ENCODE assay signal across 15 cellular contexts in genomic region chr17:66951605-66951953, GRCh38. TPM values are rescaled to one million over a fixed set of nuclear protein-coding genes. Genes with fewer than 3 reads are reported as not detected.
DNase-seq lines count a peak whose midpoint lies in the region; ATAC-seq and TF ChIP-seq lines count a peak whose summit lies in the region.
"Had no signal": no experiment of that assay in that cellular context is flagged by ENCODE, and none has a peak within 500 bp of the region (broad histone marks: within the 10 kb centered on the region; RNA-seq: fewer than 3 reads in every experiment).

No MANE protein-coding gene starts in this region.

- H3K9me3 ChIP-seq in Caco-2 (peaks cover 10% of the 10 kb centered on the region; the same call in 1 of the 2 replicates), endodermal cell (ENCODE audit: control insufficient read depth, low read length) (peaks cover 7% of the 10 kb centered on the region)
- H3K9me3 ChIP-seq in CD4-positive, alpha-beta T cell (ENCODE audit: control insufficient read depth, low read length), result no peaks in the 10 kb centered on the region
- H3K9me3 ChIP-seq: pancreas had no signal

- CTCF ChIA-PET in Caco-2 (lab: Charles Lee), result interaction anchor here (0.6 to 1.2 kb wide), 7 partner anchors 12 to 175 kb away, joined by 3 to 5 read pairs (median 4); partner anchors contain the start of gene CACNG4
- CTCF ChIA-PET in CD4-positive, alpha-beta T cell (lab: Charles Lee), result no interaction called here

- H3K27me3 ChIP-seq in Caco-2 (replicated peaks; ENCODE audit: control insufficient read depth, insufficient read depth, low read length), result no peaks in the 10 kb centered on the region
- peaks cover under 1% of the 10 kb centered on the region for H3K27me3 ChIP-seq in endodermal cell (ENCODE audit: control insufficient read depth, insufficient read depth, low read length, poor library complexity, severe bottlenecking)
- H3K27me3 ChIP-seq in CD4-positive, alpha-beta T cell (ENCODE audit: control insufficient read depth, insufficient read depth, low read length), result peaks cover 3% of the 10 kb centered on the region
- H3K27me3 ChIP-seq: pancreas had no signal

- H3K27ac ChIP-seq in endodermal cell (ENCODE audit: low read depth, low read length), result no peak overlapping the region
- no peak overlapping the region for H3K27ac ChIP-seq in CD4-positive, alpha-beta T cell (ENCODE audit: low read depth, low read length)

- H3K4me3 Mint-ChIP-seq in Caco-2 (ENCODE audit: unreplicated experiment), result peak overlapping the region; percentile 72
- H3K4me3 Mint-ChIP-seq in endodermal cell, result no peak overlapping the region
- no peak overlapping the region for H3K4me3 Mint-ChIP-seq in osteocyte (ENCODE audit: unreplicated experiment)
- no peak overlapping the region for H3K4me3 Mint-ChIP-seq in CD4-positive, alpha-beta T cell
- H3K4me3 Mint-ChIP-seq: activated CD4-positive, alpha-beta T cell treated with anti-CD3 and anti-CD28 coated beads, Interleukin-2, amount 10 ng/mL, durations not matched to agents 24 days and 14 days; activated T-cell treated with anti-CD3 and anti-CD28 coated beads, Interleukin-2, amount 50 U/mL, for 4 hours; T-helper 17 cell had no signal

- no peak for ATAC-seq in GM18511 (IDR thresholded peaks at IDR 0.05; ENCODE audit: unreplicated experiment)
- no peak for ATAC-seq in CD4-positive, alpha-beta T cell (ENCODE audit: poor library complexity)
- ATAC-seq: activated T-cell treated with anti-CD3 and anti-CD28 coated beads, Interleukin-2, amount 50 U/mL, for 4 hours; T-helper 17 cell had no signal

- TF ChIP-seq CTCF in Caco-2 (IDR thresholded peaks at IDR 0.05; ENCODE audit: insufficient read depth in 1 of 2, low read depth in 1 of 2, low read length in 1 of 2, severe bottlenecking in 1 of 2, unreplicated experiment in 1 of 2) (no peak), endodermal cell (conservative IDR thresholded peaks at IDR 0.05) (no peak), osteocyte (IDR thresholded peaks at IDR 0.05) (no peak)
- TF ChIP-seq CTCF in CD4-positive, alpha-beta T cell (IDR thresholded peaks at IDR 0.05), result no peak

- H3K9ac ChIP-seq in endodermal cell (ENCODE audit: extremely low read depth, low read length, poor library complexity, severe bottlenecking), result no peak overlapping the region

- WGBS in endodermal cell (ENCODE audit: insufficient coverage in 1 of 2, insufficient read length in 1 of 2), 2 experiments, result 67 to 88% methylated on average over 1 to 4 of the region's 4 CpGs

- peaks cover 35% of the 10 kb centered on the region for H3K4me1 Mint-ChIP-seq in Caco-2 (ENCODE audit: low read depth, unreplicated experiment)
- H3K4me1 Mint-ChIP-seq in endodermal cell, result peaks cover 9% of the 10 kb centered on the region
- peaks cover 19% of the 10 kb centered on the region for H3K4me1 Mint-ChIP-seq in osteocyte (ENCODE audit: unreplicated experiment)
- H3K4me1 Mint-ChIP-seq in CD4-positive, alpha-beta T cell (ENCODE audit: low read depth), result no peaks in the 10 kb centered on the region
- H3K4me1 Mint-ChIP-seq: activated CD4-positive, alpha-beta T cell treated with anti-CD3 and anti-CD28 coated beads, Interleukin-2, amount 10 ng/mL, durations not matched to agents 24 days and 14 days had no signal

- intact Hi-C loops in Caco-2 (cut with micrococcal nuclease; ENCODE audit: unreplicated experiment), result no loop called here
- intact Hi-C loops in CD4-positive, alpha-beta T cell (cut with DNase I, micrococcal nuclease), result no loop called here

- TSS peak; percentile 84 for BruUV-seq in Caco-2 (replicated peaks; lab: Mats Ljungman, UMichigan)

- H3K27me3 Mint-ChIP-seq in Caco-2 (ENCODE audit: insufficient read depth, unreplicated experiment) (no peaks in the 10 kb centered on the region), endodermal cell (ENCODE audit: insufficient read depth) (peaks cover 6% of the 10 kb centered on the region), osteocyte (ENCODE audit: unreplicated experiment) (no peaks in the 10 kb centered on the region)
- H3K27me3 Mint-ChIP-seq in CD4-positive, alpha-beta T cell, result peaks cover 34% of the 10 kb centered on the region

- H3K36me3 ChIP-seq in Caco-2 (ENCODE audit: control insufficient read depth, insufficient read depth, low read length) (no peaks in the 10 kb centered on the region), endodermal cell (ENCODE audit: control insufficient read depth, insufficient read depth, low read length) (no peaks in the 10 kb centered on the region)
- H3K36me3 ChIP-seq: pancreas had no signal

- H3K4me3 ChIP-seq in Caco-2 (ENCODE audit: low read depth, low read length) (no peak overlapping the region), endodermal cell (ENCODE audit: low read length) (no peak overlapping the region)
- H3K4me3 ChIP-seq: K562, pancreas had no signal

- H3K9me3 Mint-ChIP-seq in Caco-2 (ENCODE audit: unreplicated experiment) (peaks cover 17% of the 10 kb centered on the region), endodermal cell (peaks cover 15% of the 10 kb centered on the region), osteocyte (ENCODE audit: unreplicated experiment) (peaks cover 7% of the 10 kb centered on the region)
- no peaks in the 10 kb centered on the region for H3K9me3 Mint-ChIP-seq in CD4-positive, alpha-beta T cell
- H3K9me3 Mint-ChIP-seq: activated CD4-positive, alpha-beta T cell treated with anti-CD3 and anti-CD28 coated beads, Interleukin-2, amount 10 ng/mL, durations not matched to agents 24 days and 14 days; activated T-cell treated with anti-CD3 and anti-CD28 coated beads, Interleukin-2, amount 50 U/mL, for 4 hours had no signal

- peaks cover 40% of the 10 kb centered on the region for H3K36me3 Mint-ChIP-seq in Caco-2 (ENCODE audit: insufficient read depth, unreplicated experiment)
- H3K36me3 Mint-ChIP-seq in endodermal cell (ENCODE audit: low read depth), result no peaks in the 10 kb centered on the region
- peaks cover 2% of the 10 kb centered on the region for H3K36me3 Mint-ChIP-seq in osteocyte (ENCODE audit: unreplicated experiment)
- no peaks in the 10 kb centered on the region for H3K36me3 Mint-ChIP-seq in CD4-positive, alpha-beta T cell (ENCODE audit: low read depth)

- peak overlapping the region; percentile 99 for H3K27ac Mint-ChIP-seq in Caco-2 (ENCODE audit: unreplicated experiment)
- H3K27ac Mint-ChIP-seq in endodermal cell, result peak overlapping the region; percentile 81
- peak overlapping the region; percentile 73 for H3K27ac Mint-ChIP-seq in osteocyte (ENCODE audit: unreplicated experiment)
- H3K27ac Mint-ChIP-seq in CD4-positive, alpha-beta T cell, result no peak overlapping the region
- H3K27ac Mint-ChIP-seq: activated CD4-positive, alpha-beta T cell treated with anti-CD3 and anti-CD28 coated beads, Interleukin-2, amount 10 ng/mL, durations not matched to agents 24 days and 14 days; T-helper 17 cell had no signal

- POLR2A ChIA-PET in Caco-2 (lab: Charles Lee), result interaction anchor here (1.4 kb wide), 1 partner anchor 28 kb away, joined by 4 read pairs; no protein-coding TSS in a partner anchor
- POLR2A ChIA-PET in CD4-positive, alpha-beta T cell (lab: Charles Lee), result no interaction called here

- DNase-seq in Caco-2 (peak; percentile 72 to 82), LoVo (ENCODE audit: low spot score) (peak; percentile 57), endodermal cell (peak; percentile 74), osteocyte (ENCODE audit: extremely low spot score, unreplicated experiment) (no peak), SKM-1 treated with dmso at 0.1 percent for 144 hours (lab: John Stamatoyannopoulos, UW; ENCODE audit: unreplicated experiment) (no peak), occipital lobe (lab: John Stamatoyannopoulos, UW) (no peak)
- no peak for DNase-seq in CD4-positive, alpha-beta T cell
- DNase-seq: activated CD4-positive, alpha-beta T cell treated with anti-CD3 and anti-CD28 coated beads, Interleukin-2, amount 10 ng/mL, durations not matched to agents 24 days and 14 days; activated T-cell treated with anti-CD3 and anti-CD28 coated beads, Interleukin-2, amount 50 U/mL, for 4 hours; midbrain; pancreas; stimulated activated CD4-positive, alpha-beta T cell treated with anti-CD3 and anti-CD28 coated beads, Interleukin-15, amount 100 ng/mL, for 24 hours; T-helper 17 cell had no signal

- H3K4me1 ChIP-seq in Caco-2, result peaks cover 42% of the 10 kb centered on the region
- peaks cover 4% of the 10 kb centered on the region for H3K4me1 ChIP-seq in endodermal cell (ENCODE audit: control insufficient read depth, insufficient read depth, low read length)
- H3K4me1 ChIP-seq: pancreas had no signal

RNA-seq across cellular contexts. Expression of gene CACNG4, which starts 12.9 kb away (rescaled TPM):
- total RNA-seq in Caco-2 (2022) (10.1 and 12.8 TPM in 2 replicates), endodermal cell (1 to 10 TPM in 1 of 2 donors, under 1 TPM in 1; 0.22 to 1.3 TPM), osteocyte (5.6 TPM in 2 replicates), occipital lobe (44.5 TPM)
- 40.5 TPM for polyA plus RNA-seq in endodermal cell (2013, experiment 1 of 2)
- polyA plus RNA-seq in endodermal cell (2013, experiment 2 of 2), result 38.6 TPM
- not detected for total RNA-seq in CD4-positive, alpha-beta T cell
- total RNA-seq: activated CD4-positive, alpha-beta T cell treated with anti-CD3 and anti-CD28 coated beads, Interleukin-2, amount 10 ng/mL, durations not matched to agents 24 days and 14 days; T-helper 17 cell had no signal
- polyA plus RNA-seq: K562 had no signal

Comparison
In these comparisons a context has a peak if more than half of its experiments do, and no peak if none do; other contexts are left out.
1. DNase-seq: peak in Caco-2 (2 of 2), LoVo (single experiment) and endodermal cell (single experiment); none in osteocyte (single experiment), SKM-1 treated with dmso at 0.1 percent for 144 hours (single experiment), occipital lobe (single experiment) and CD4-positive, alpha-beta T cell (0 of 10).